Comparison of ENCODE assay signal across 27 cellular contexts in the genomic region with DNA sequence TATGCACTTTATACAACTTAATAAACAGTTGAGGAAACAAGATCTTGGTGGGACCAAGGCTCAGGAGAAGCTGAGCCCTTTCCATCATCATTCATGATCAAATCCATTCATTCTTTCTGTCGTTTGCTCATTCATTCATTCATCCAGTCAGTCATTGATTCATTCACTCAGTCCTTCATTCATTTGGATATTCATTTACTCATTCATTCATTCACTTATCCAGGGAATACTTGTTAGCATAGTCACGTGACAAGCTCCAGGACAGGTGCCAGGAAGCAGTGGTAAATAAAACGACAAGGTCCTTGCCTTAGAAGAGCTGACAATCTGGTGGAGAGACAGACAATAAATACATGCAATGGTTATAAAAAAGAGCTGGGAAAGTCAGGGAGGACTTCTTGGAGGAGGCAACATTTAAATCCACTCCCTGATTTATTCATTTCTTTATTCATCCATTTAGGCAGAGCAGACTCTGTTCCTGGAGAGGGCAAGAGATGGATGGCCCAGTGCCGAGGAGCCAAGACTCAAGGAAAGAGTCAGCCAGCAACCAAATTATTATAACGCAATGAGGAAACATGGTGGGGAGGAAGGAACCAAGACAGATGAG.
"Had no signal": no experiment of that assay in that cellular context is flagged by ENCODE, and none has a peak within 500 bp of the region (broad histone marks: within the 10 kb centered on the region; RNA-seq: fewer than 3 reads in every experiment).

No MANE protein-coding gene starts in this region.

- H3K36me3 ChIP-seq: adrenal gland, ascending aorta, brain microvascular endothelial cell, left lung, spleen, tibial artery, uterus had no signal

- H3K4me1 Mint-ChIP-seq: activated T-helper 17 cell treated with anti-CD3 and anti-CD28 coated beads, Interleukin-2, amount 50 U/mL, for 72 hours had no signal

- H3K27ac Mint-ChIP-seq: activated B cell treated with CpG ODN at 0.5 μM for 24 hours; activated CD4-positive, alpha-beta T cell treated with anti-CD3 and anti-CD28 coated beads for 36 hours; activated naive CD8-positive, alpha-beta T cell; activated T-cell treated with anti-CD3 and anti-CD28 coated beads, Interleukin-2, amount 50 U/mL, for 24 hours; activated T-helper 17 cell treated with anti-CD3 and anti-CD28 coated beads, Interleukin-2, amount 50 U/mL, for 72 hours; immature natural killer cell; stimulated activated naive CD8-positive, alpha-beta T cell treated with anti-CD3 and anti-CD28 coated beads, Interleukin-15, Interleukin-2, amounts not matched to agents 100 ng/mL and 50 ng/mL, for 24 hours had no signal

- H3K27me3 ChIP-seq: uterus had no signal

- H3K4me3 ChIP-seq: adrenal gland, ascending aorta, left lung, lung, spleen, tibial artery, uterus had no signal

- H3K9me3 Mint-ChIP-seq: activated B cell treated with CpG ODN at 0.5 μM for 24 hours; activated T-cell treated with anti-CD3 and anti-CD28 coated beads, Interleukin-2, amount 50 U/mL, for 24 hours; activated T-helper 17 cell treated with anti-CD3 and anti-CD28 coated beads, Interleukin-2, amount 50 U/mL, for 72 hours; immature natural killer cell; naive B cell; stimulated activated naive CD8-positive, alpha-beta T cell treated with anti-CD3 and anti-CD28 coated beads, Interleukin-15, Interleukin-2, amounts not matched to agents 100 ng/mL and 50 ng/mL, for 24 hours had no signal

- H3K27ac ChIP-seq: adrenal gland, ascending aorta, brain microvascular endothelial cell, left lung, spleen, tibial artery, uterus had no signal

- H3K9me3 ChIP-seq: adrenal gland, ascending aorta, left lung, spleen, tibial artery, uterus had no signal

- H3K36me3 Mint-ChIP-seq: immature natural killer cell, naive B cell had no signal

- DNase-seq: activated B cell treated with CpG ODN at 0.5 μM for 24 hours; activated CD4-positive, alpha-beta T cell treated with anti-CD3 and anti-CD28 coated beads for 36 hours; activated CD4-positive, alpha-beta T cell treated with anti-CD3 and anti-CD28 coated beads, Interleukin-2, amount 50 U/mL, for 4 hours; activated CD8-positive, alpha-beta memory T cell treated with anti-CD3 and anti-CD28 coated beads for 24 hours; activated CD8-positive, alpha-beta memory T cell treated with anti-CD3 and anti-CD28 coated beads, Interleukin-2, amount 50 U/mL, for 4 hours; activated T-cell treated with anti-CD3 and anti-CD28 coated beads, Interleukin-2, amount 50 U/mL, for 24 hours; adrenal gland; brain microvascular endothelial cell; caudate nucleus; dermis blood vessel endothelial cell; effector CD8-positive, alpha-beta T cell; erythroblast; foreskin fibroblast; immature natural killer cell; naive B cell; occipital lobe; spleen; stimulated activated CD4-positive, alpha-beta T cell treated with anti-CD3 and anti-CD28 coated beads, Interleukin-4, amount 100 ng/mL, for 4 hours; T-helper 9 cell; tibial artery; uterus had no signal

- ATAC-seq: activated CD4-positive, alpha-beta T cell treated with anti-CD3 and anti-CD28 coated beads for 36 hours; activated T-helper 17 cell treated with anti-CD3 and anti-CD28 coated beads, Interleukin-2, amount 50 U/mL, for 72 hours; left lung had no signal

- H3K4me3 Mint-ChIP-seq: activated B cell treated with CpG ODN at 0.5 μM for 24 hours; activated CD4-positive, alpha-beta T cell treated with anti-CD3 and anti-CD28 coated beads for 36 hours; activated naive CD8-positive, alpha-beta T cell; activated T-cell treated with anti-CD3 and anti-CD28 coated beads, Interleukin-2, amount 50 U/mL, for 24 hours; activated T-helper 17 cell treated with anti-CD3 and anti-CD28 coated beads, Interleukin-2, amount 50 U/mL, for 72 hours; immature natural killer cell; stimulated activated naive CD8-positive, alpha-beta T cell treated with anti-CD3 and anti-CD28 coated beads, Interleukin-15, Interleukin-2, amounts not matched to agents 100 ng/mL and 50 ng/mL, for 24 hours had no signal
